In genomic region chr3:176554264-176554663, GRCh38 we compare ENCODE assay signal across 33 cellular contexts.
"Had no signal": no experiment of that assay in that cellular context is flagged by ENCODE, and none has a peak within 500 bp of the region (broad histone marks: within the 10 kb centered on the region; RNA-seq: fewer than 3 reads in every experiment).

No MANE protein-coding gene starts in this region.

- H3K4me3 ChIP-seq: K562, PC-9 had no signal

- H3K36me3 ChIP-seq: brain microvascular endothelial cell, WERI-Rb-1 had no signal

- H2AFZ ChIP-seq: PC-9 had no signal

- H3K4me2 ChIP-seq: PC-9 had no signal

- H3K27me3 ChIP-seq: brain microvascular endothelial cell had no signal

- ATAC-seq: activated CD8-positive, alpha-beta memory T cell treated with anti-CD3 and anti-CD28 coated beads, Interleukin-2, amount 10 ng/mL, durations not matched to agents 7 days and 5 days; activated T-helper 17 cell treated with anti-CD3 and anti-CD28 coated beads, Interleukin-2, amount 50 U/mL, for 72 hours; K562; Right ventricle myocardium inferior had no signal

- H3K27ac ChIP-seq: brain microvascular endothelial cell, PC-9, RWPE1, WERI-Rb-1 had no signal

- DNase-seq: activated CD4-positive, alpha-beta memory T cell treated with anti-CD3 and anti-CD28 coated beads, Interleukin-2, amount 10 ng/mL, durations not matched to agents 7 days and 5 days; activated CD4-positive, alpha-beta T cell treated with anti-CD3 and anti-CD28 coated beads for 1 hour; activated CD4-positive, alpha-beta T cell treated with anti-CD3 and anti-CD28 coated beads for 48 hours; activated CD4-positive, CD25-positive, alpha-beta regulatory T cell; activated CD8-positive, alpha-beta memory T cell treated with anti-CD3 and anti-CD28 coated beads for 24 hours; activated CD8-positive, alpha-beta memory T cell treated with anti-CD3 and anti-CD28 coated beads, Interleukin-2, amount 10 ng/mL, durations not matched to agents 7 days and 5 days; activated CD8-positive, alpha-beta memory T cell treated with anti-CD3 and anti-CD28 coated beads, Interleukin-2, amount 50 U/mL, for 48 hours; activated effector memory CD4-positive, alpha-beta T cell treated with anti-CD3 and anti-CD28 coated beads, Interleukin-2, amount 50 U/mL, for 16 hours; activated naive CD4-positive, alpha-beta T cell; activated naive CD4-positive, alpha-beta T cell treated with anti-CD3 and anti-CD28 coated beads, Interleukin-2, amount 50 U/mL, for 16 hours; activated naive CD8-positive, alpha-beta T cell treated with anti-CD3 and anti-CD28 coated beads for 36 hours; activated T-cell treated with anti-CD3 and anti-CD28 coated beads, Interleukin-2, amount 50 U/mL, for 48 hours; amniotic stem cell; aorta; brain microvascular endothelial cell; NCI-H1105; NCI-H1417 treated with DMSO at 0.1 percent for 48 hours; NCI-H187 treated with DMSO at 0.1 percent for 48 hours; NCI-H2081; NCI-H2171 treated with DMSO at 0.1 percent for 48 hours; NCI-H446; NCI-H524 treated with DMSO at 0.1 percent for 48 hours; NK-92 treated with Interleukin-12 subunit alpha and Interleukin-12 subunit beta, amount 100 ng/mL, for 24 hours; PC-9; SW 1271; T-helper 1 cell; T-helper 2 cell; T-helper 9 cell; WERI-Rb-1 had no signal
